Comparison of ENCODE assay signal across 15 cellular contexts in the genomic region with DNA sequence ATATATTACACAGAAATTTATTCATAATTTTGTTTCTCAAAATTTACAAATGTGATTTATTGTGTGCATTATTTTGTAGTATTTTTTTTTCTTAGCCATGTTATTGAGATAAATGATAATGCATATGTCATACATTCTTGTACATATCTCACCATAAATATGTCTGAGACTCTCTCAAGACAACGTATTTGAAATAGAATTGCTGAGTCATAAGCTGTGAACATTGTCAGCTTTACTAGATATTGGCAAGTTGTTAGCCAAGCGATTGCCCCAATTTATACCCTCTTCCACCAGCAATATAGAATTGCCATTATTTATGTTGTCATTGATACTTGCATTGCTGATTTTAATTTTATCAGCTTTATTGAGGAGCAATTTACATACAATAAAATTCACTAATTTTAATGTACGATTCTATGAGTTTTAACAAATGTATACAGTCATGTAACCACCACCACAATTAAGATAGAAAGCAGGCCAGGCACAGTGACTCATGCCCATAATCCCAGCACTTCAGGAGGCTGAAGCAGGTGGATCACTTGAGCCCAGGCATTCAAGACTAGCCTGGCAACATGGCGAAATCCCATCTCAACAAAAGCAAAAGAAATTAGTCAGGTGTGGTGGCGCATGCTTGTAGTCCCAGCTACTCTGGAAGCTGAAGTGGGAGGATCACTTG.
A peak's percentile ranks its signal among the peaks of the same experiment; 100 is the strongest.
DNase-seq lines count a peak whose midpoint lies in the region; FAIRE-seq and TF ChIP-seq lines count a peak whose summit lies in the region.
"Had no signal": no experiment of that assay in that cellular context is flagged by ENCODE, and none has a peak within 500 bp of the region (broad histone marks: within the 10 kb centered on the region; RNA-seq: fewer than 3 reads in every experiment).

No MANE protein-coding gene starts in this region.

- no peak overlapping the region for H4K91ac ChIP-seq in mesenchymal stem cell (ENCODE audit: low read length)

- DNase-seq in GM19239 (ENCODE audit: insufficient read length, low spot score) (no peak), M059J (ENCODE audit: low read depth) (peak; percentile 87), astrocyte of the spinal cord (ENCODE audit: low read depth, low spot score) (peak; percentile 31), mesenchymal stem cell (peak; percentile 72), suprapubic skin (ENCODE audit: low spot score in 2 of 2) (no peak), NCI-H774 (lab: John Stamatoyannopoulos, UW) (no peak), NCI-H1694 treated with DMSO at 0.1 percent for 48 hours (lab: John Stamatoyannopoulos, UW) (no peak)
- DNase-seq: activated CD4-positive, alpha-beta T cell treated with anti-CD3 and anti-CD28 coated beads, Interleukin-2, amount 10 ng/mL, durations not matched to agents 24 days and 14 days; activated effector memory CD4-positive, alpha-beta T cell treated with anti-CD3 and anti-CD28 coated beads, Interleukin-2, amount 50 U/mL, for 16 hours; adrenal gland; left ventricle myocardium superior; right cardiac atrium had no signal

- no peak overlapping the region for H2BK12ac ChIP-seq in mesenchymal stem cell (ENCODE audit: low read length in 2 of 2)

- H3K4ac ChIP-seq in mesenchymal stem cell (ENCODE audit: low read depth in 1 of 2, low read length in 2 of 2): peak overlapping the region in 1 of 2 experiments; percentile 50

- no peak overlapping the region for H3K14ac ChIP-seq in mesenchymal stem cell (ENCODE audit: low read length in 2 of 2)

- TF ChIP-seq EP300 in suprapubic skin (IDR thresholded peaks at IDR 0.05): no peak

- TF ChIP-seq POLR2A in suprapubic skin (IDR thresholded peaks at IDR 0.05): no peak

- no peak overlapping the region for H3K23ac ChIP-seq in mesenchymal stem cell (ENCODE audit: low read length in 2 of 2)

- 43% methylated on average over 4 of the region's 5 CpGs for WGBS in mesenchymal stem cell
- 69% methylated on average over 5 of the region's 5 CpGs for WGBS in suprapubic skin

- FAIRE-seq in GM19239 (lab: Jason Lieb, UNC): peak; percentile 33
- FAIRE-seq: HTR-8/SVneo had no signal

- no peak for TF ChIP-seq CTCF in astrocyte of the spinal cord (IDR thresholded peaks at IDR 0.05; ENCODE audit: low read depth, low read length)
- no peak for TF ChIP-seq CTCF in suprapubic skin (IDR thresholded peaks at IDR 0.05)

- H3K36me3 ChIP-seq in mesenchymal stem cell (ENCODE audit: control insufficient read depth in 1 of 2, insufficient read depth in 2 of 2, low read depth in 1 of 2, low read length in 2 of 2) (no peaks in the 10 kb centered on the region), suprapubic skin (no peaks in the 10 kb centered on the region)
- H3K36me3 ChIP-seq: adrenal gland, neutrophil had no signal

- no peak overlapping the region for H2AK5ac ChIP-seq in mesenchymal stem cell (ENCODE audit: low read length, severe bottlenecking)

- in situ Hi-C loops in astrocyte of the spinal cord (cut with HindIII; ENCODE audit: low sequenced_read_pairs): no loop called here

- H3K79me1 ChIP-seq in mesenchymal stem cell (replicated peaks; ENCODE audit: low read length, poor library complexity, severe bottlenecking): no peaks in the 10 kb centered on the region

- H3K4me3 ChIP-seq in astrocyte of the spinal cord (ENCODE audit: low read depth, low read length): no peak overlapping the region
- H3K4me3 ChIP-seq in mesenchymal stem cell (ENCODE audit: insufficient read depth in 1 of 2, low read depth in 1 of 2, low read length in 2 of 2): no peak overlapping the region
- H3K4me3 ChIP-seq in suprapubic skin: no peak overlapping the region
- H3K4me3 ChIP-seq: adrenal gland had no signal

- no peak overlapping the region for H4K8ac ChIP-seq in mesenchymal stem cell (ENCODE audit: low read length)

- peak overlapping the region in 1 of 2 experiments; percentile 14 for H3K18ac ChIP-seq in mesenchymal stem cell (ENCODE audit: low read depth in 1 of 2, low read length in 2 of 2)

- no peak overlapping the region for H3K9ac ChIP-seq in mesenchymal stem cell (ENCODE audit: low read length)

- no peaks in the 10 kb centered on the region for H3K4me1 ChIP-seq in mesenchymal stem cell (ENCODE audit: control insufficient read depth, insufficient read depth, low read depth, low read length)
- no peaks in the 10 kb centered on the region for H3K4me1 ChIP-seq in suprapubic skin
- H3K4me1 ChIP-seq: adrenal gland had no signal

- no peak overlapping the region for H2BK120ac ChIP-seq in mesenchymal stem cell (ENCODE audit: low read depth, low read length)

- H3K27me3 ChIP-seq in mesenchymal stem cell (ENCODE audit: control insufficient read depth in 1 of 2, insufficient read depth in 1 of 2, low read length in 2 of 2) (no peaks in the 10 kb centered on the region), suprapubic skin (no peaks in the 10 kb centered on the region)
- H3K27me3 ChIP-seq: adrenal gland, neutrophil had no signal

- H2BK15ac ChIP-seq in mesenchymal stem cell (ENCODE audit: low read depth, poor library complexity, severe bottlenecking): no peak overlapping the region

- no peak overlapping the region for H2BK5ac ChIP-seq in mesenchymal stem cell (ENCODE audit: low read depth, low read length, poor library complexity, severe bottlenecking)

- H3K9me3 ChIP-seq in mesenchymal stem cell (ENCODE audit: control insufficient read depth, low read length): no peaks in the 10 kb centered on the region
- H3K9me3 ChIP-seq in suprapubic skin: no peaks in the 10 kb centered on the region
- H3K9me3 ChIP-seq: adrenal gland, neutrophil had no signal

- H3K4me2 ChIP-seq in mesenchymal stem cell (ENCODE audit: low read length, poor library complexity, severe bottlenecking): no peak overlapping the region

- no peak overlapping the region for H2AFZ ChIP-seq in mesenchymal stem cell (ENCODE audit: low read depth, low read length)

- H3K27ac ChIP-seq in mesenchymal stem cell (ENCODE audit: low read length, poor library complexity, severe bottlenecking) (no peak overlapping the region), suprapubic skin (no peak overlapping the region)
- H3K27ac ChIP-seq: adrenal gland, neutrophil, RWPE1 had no signal

Comparison
In these comparisons a context has a peak if more than half of its experiments do, and no peak if none do; other contexts are left out.
1. DNase-seq: peak in M059J (single experiment), astrocyte of the spinal cord (single experiment) and mesenchymal stem cell (single experiment); none in GM19239 (single experiment), suprapubic skin (0 of 2), NCI-H774 (single experiment) and NCI-H1694 treated with DMSO at 0.1 percent for 48 hours (single experiment).